In genomic region chr3:24952388-24952787, GRCh38 we compare ENCODE assay signal across 1 cellular context.
TF ChIP-seq lines count a peak whose summit lies in the region.

No MANE protein-coding gene starts in this region.

TF ChIP-seq in WTC11, 78 proteins besides CTCF, POLR2A, EP300 and RAD21 (continued from another document):
- TF ChIP-seq ATF2 (CRISPR knock-in tag; IDR thresholded peaks at IDR 0.05; ENCODE audit: borderline replicate concordance, low read depth) = no peak
- no peak for TF ChIP-seq EMX1 (CRISPR knock-in tag; IDR thresholded peaks at IDR 0.05)
- no peak for TF ChIP-seq ARID4B (CRISPR knock-in tag; IDR thresholded peaks at IDR 0.05; ENCODE audit: borderline replicate concordance)
- no peak for TF ChIP-seq IRF1 (CRISPR knock-in tag; IDR thresholded peaks at IDR 0.05)
- 0 out of 2 replicates have a peak, but pooled peaks have one; percentile 24 for TF ChIP-seq TEAD1 (CRISPR knock-in tag; IDR thresholded peaks at IDR 0.05)
- peak; percentile 62 for TF ChIP-seq ZNF423 (CRISPR knock-in tag; IDR thresholded peaks at IDR 0.05)
- TF ChIP-seq CREM (CRISPR knock-in tag; IDR thresholded peaks at IDR 0.05) = no peak
- TF ChIP-seq E2F4 (CRISPR knock-in tag; IDR thresholded peaks at IDR 0.05; ENCODE audit: borderline replicate concordance, low read depth) = no peak
- TF ChIP-seq ZNF317 (CRISPR knock-in tag; IDR thresholded peaks at IDR 0.05; ENCODE audit: borderline replicate concordance, low read depth) = no peak
- no peak for TF ChIP-seq FOXK1 (CRISPR knock-in tag; IDR thresholded peaks at IDR 0.05)
- TF ChIP-seq TCF7 (CRISPR knock-in tag; IDR thresholded peaks at IDR 0.05; ENCODE audit: low read depth) = no peak
- no peak for TF ChIP-seq PREB (CRISPR knock-in tag; IDR thresholded peaks at IDR 0.05; ENCODE audit: borderline replicate concordance)
